Comparison of ENCODE assay signal across 12 cellular contexts in genomic region chr21:33384851-33385331, GRCh38. TPM values are rescaled to one million over a fixed set of nuclear protein-coding genes. Genes with fewer than 3 reads are reported as not detected.
A peak's percentile ranks its signal among the peaks of the same experiment; 100 is the strongest.
DNase-seq lines count a peak whose midpoint lies in the region; ATAC-seq and TF ChIP-seq lines count a peak whose summit lies in the region.
"Had no signal": no experiment of that assay in that cellular context is flagged by ENCODE, and none has a peak within 500 bp of the region (broad histone marks: within the 10 kb centered on the region; RNA-seq: fewer than 3 reads in every experiment).

No MANE protein-coding gene starts in this region.

- H2AK5ac ChIP-seq in H9 (ENCODE audit: insufficient read length, low read length), result no peak overlapping the region

- no peak overlapping the region for H2BK15ac ChIP-seq in H9 (ENCODE audit: low read depth, low read length)

- ATAC-seq in activated CD8-positive, alpha-beta memory T cell treated with anti-CD3 and anti-CD28 coated beads, Interleukin-2, amount 10 ng/mL, durations not matched to agents 7 days and 5 days, result peak; percentile 40
- peak; percentile 59 for ATAC-seq in activated CD8-positive, alpha-beta T cell treated with anti-CD3 and anti-CD28 coated beads, Interleukin-2, amount 10 ng/mL, durations not matched to agents 7 days and 5 days
- no peak for ATAC-seq in gastrocnemius medialis
- no peak for ATAC-seq in HG02840 (IDR thresholded peaks at IDR 0.05; ENCODE audit: low FRiP score, unreplicated experiment)

- H3K79me1 ChIP-seq in H9 (ENCODE audit: insufficient read depth, low read depth, low read length, poor library complexity, severe bottlenecking), result no peaks in the 10 kb centered on the region

- in situ Hi-C loops in gastrocnemius medialis (cut with MboI; ENCODE audit: low sequenced_read_pairs in 4 of 4), result no loop called here

- peak; percentile 61 for DNase-seq in activated CD8-positive, alpha-beta memory T cell treated with anti-CD3 and anti-CD28 coated beads, Interleukin-2, amount 10 ng/mL, durations not matched to agents 7 days and 5 days
- no peak for DNase-seq in activated CD8-positive, alpha-beta memory T cell treated with anti-CD3 and anti-CD28 coated beads, Interleukin-2, amount 50 U/mL, for 4 hours
- DNase-seq in activated CD8-positive, alpha-beta T cell treated with anti-CD3 and anti-CD28 coated beads, Interleukin-2, amount 10 ng/mL, durations not matched to agents 7 days and 5 days, result peak; percentile 63
- DNase-seq in glomerular visceral epithelial cell (ENCODE audit: extremely low spot score) (peak; percentile 89), gastrocnemius medialis (no peak), H9 (no peak)
- DNase-seq: dorsolateral prefrontal cortex; HCEC 1CT; NCI-H526 treated with DMSO at 0.1 percent for 48 hours; stimulated activated CD4-positive, alpha-beta T cell treated with anti-CD3 and anti-CD28 coated beads, Interleukin-12 subunit alpha, Interleukin-12 subunit beta, amount 100 ng/mL, for 4 hours had no signal

- no peaks in the 10 kb centered on the region for H3K36me3 Mint-ChIP-seq in activated CD8-positive, alpha-beta memory T cell treated with anti-CD3 and anti-CD28 coated beads, Interleukin-2, amount 10 ng/mL, durations not matched to agents 7 days and 5 days
- no peaks in the 10 kb centered on the region for H3K36me3 Mint-ChIP-seq in activated CD8-positive, alpha-beta T cell treated with anti-CD3 and anti-CD28 coated beads, Interleukin-2, amount 10 ng/mL, durations not matched to agents 7 days and 5 days (ENCODE audit: low read depth)
- H3K36me3 Mint-ChIP-seq in stimulated activated naive CD8-positive, alpha-beta T cell treated with anti-CD3 and anti-CD28 coated beads, Interleukin-15, Interleukin-2, amounts not matched to agents 100 ng/mL and 50 ng/mL, for 24 hours (ENCODE audit: low read depth), result no peaks in the 10 kb centered on the region
- no peaks in the 10 kb centered on the region for H3K36me3 Mint-ChIP-seq in H9 (ENCODE audit: insufficient read depth in 1 of 3, low read depth in 3 of 3)

- H2AFZ ChIP-seq in H9 (ENCODE audit: low read length), result no peak overlapping the region

- TF ChIP-seq POLR2A in gastrocnemius medialis (IDR thresholded peaks at IDR 0.05), result no peak

- H3K9ac ChIP-seq in H9 (ENCODE audit: extremely low read depth, insufficient read length, low read length), result no peak overlapping the region

- no peak overlapping the region for H3K27ac Mint-ChIP-seq in activated CD8-positive, alpha-beta memory T cell treated with anti-CD3 and anti-CD28 coated beads, Interleukin-2, amount 10 ng/mL, durations not matched to agents 7 days and 5 days
- peak overlapping the region; percentile 69 for H3K27ac Mint-ChIP-seq in activated CD8-positive, alpha-beta T cell treated with anti-CD3 and anti-CD28 coated beads, Interleukin-2, amount 10 ng/mL, durations not matched to agents 7 days and 5 days
- peak overlapping the region; percentile 77 for H3K27ac Mint-ChIP-seq in stimulated activated naive CD8-positive, alpha-beta T cell treated with anti-CD3 and anti-CD28 coated beads, Interleukin-15, Interleukin-2, amounts not matched to agents 100 ng/mL and 50 ng/mL, for 24 hours
- H3K27ac Mint-ChIP-seq in H9, result no peak overlapping the region

- H3K27ac ChIP-seq in gastrocnemius medialis (no peak overlapping the region), H9 (ENCODE audit: insufficient read length, low read depth, low read length) (no peak overlapping the region)
- H3K27ac ChIP-seq: dorsolateral prefrontal cortex had no signal

- no peak overlapping the region for H4K8ac ChIP-seq in H9 (replicated peaks; ENCODE audit: insufficient read length, low read depth, low read length)

- no CpG with 5 or more reads among the region's 16 CpGs for WGBS in H9 (ENCODE audit: extremely low coverage, insufficient read length, low lambda C conversion rate)

- H3K9me3 ChIP-seq in gastrocnemius medialis (no peaks in the 10 kb centered on the region), H9 (ENCODE audit: control insufficient read depth, low read depth, low read length) (no peaks in the 10 kb centered on the region)

- no peaks in the 10 kb centered on the region for H3K79me2 ChIP-seq in H9 (ENCODE audit: insufficient read depth, low read length)

- peaks cover 86% of the 10 kb centered on the region for H3K27me3 Mint-ChIP-seq in activated CD8-positive, alpha-beta memory T cell treated with anti-CD3 and anti-CD28 coated beads, Interleukin-2, amount 10 ng/mL, durations not matched to agents 7 days and 5 days
- peaks cover 28% of the 10 kb centered on the region for H3K27me3 Mint-ChIP-seq in activated CD8-positive, alpha-beta T cell treated with anti-CD3 and anti-CD28 coated beads, Interleukin-2, amount 10 ng/mL, durations not matched to agents 7 days and 5 days (ENCODE audit: low read depth)
- H3K27me3 Mint-ChIP-seq in stimulated activated naive CD8-positive, alpha-beta T cell treated with anti-CD3 and anti-CD28 coated beads, Interleukin-15, Interleukin-2, amounts not matched to agents 100 ng/mL and 50 ng/mL, for 24 hours, result peaks cover 22% of the 10 kb centered on the region
- peaks cover 2% of the 10 kb centered on the region; the same call in 1 of the 2 replicates for H3K27me3 Mint-ChIP-seq in H9 (ENCODE audit: low read depth)

- no peak overlapping the region for H2BK120ac ChIP-seq in H9 (ENCODE audit: low read depth, low read length, poor library complexity, severe bottlenecking)

- no peaks in the 10 kb centered on the region for H4K20me1 ChIP-seq in H9 (ENCODE audit: control insufficient read depth, insufficient read depth, insufficient read length)

- H3K4me3 ChIP-seq in gastrocnemius medialis, result no peak overlapping the region
- H3K4me3 ChIP-seq: dorsolateral prefrontal cortex had no signal

- H3K56ac ChIP-seq in H9 (ENCODE audit: insufficient read length, low read depth, low read length), result no peak overlapping the region

- POLR2A ChIA-PET in activated CD8-positive, alpha-beta T cell treated with anti-CD3 and anti-CD28 coated beads, Interleukin-2, amount 10 ng/mL, durations not matched to agents 7 days and 5 days (lab: Charles Lee), result interaction anchor here (0.6 to 1.5 kb wide), 6 partner anchors 9 to 158 kb away, joined by 3 to 5 read pairs (median 4); partner anchors contain the start of genes IFNAR1, IL10RB and SON

- no peak overlapping the region for H4K5ac ChIP-seq in H9 (ENCODE audit: insufficient read length, low read depth, low read length)

- H2BK12ac ChIP-seq in H9 (ENCODE audit: insufficient read length, low read depth, low read length), result no peak overlapping the region

- H3K27me3 ChIP-seq in gastrocnemius medialis (no peaks in the 10 kb centered on the region), H9 (ENCODE audit: insufficient read depth, low read length) (no peaks in the 10 kb centered on the region)
- H3K27me3 ChIP-seq: dorsolateral prefrontal cortex had no signal

- H3K23ac ChIP-seq in H9 (ENCODE audit: insufficient read length, low read depth, low read length), result no peak overlapping the region

- H4K91ac ChIP-seq in H9 (ENCODE audit: insufficient read length, low read depth, low read length), result no peak overlapping the region

- peaks cover 52% of the 10 kb centered on the region for H3K4me1 Mint-ChIP-seq in activated CD8-positive, alpha-beta memory T cell treated with anti-CD3 and anti-CD28 coated beads, Interleukin-2, amount 10 ng/mL, durations not matched to agents 7 days and 5 days
- H3K4me1 Mint-ChIP-seq in activated CD8-positive, alpha-beta T cell treated with anti-CD3 and anti-CD28 coated beads, Interleukin-2, amount 10 ng/mL, durations not matched to agents 7 days and 5 days (ENCODE audit: low read depth), result peaks cover 61% of the 10 kb centered on the region
- peaks cover 64% of the 10 kb centered on the region for H3K4me1 Mint-ChIP-seq in stimulated activated naive CD8-positive, alpha-beta T cell treated with anti-CD3 and anti-CD28 coated beads, Interleukin-15, Interleukin-2, amounts not matched to agents 100 ng/mL and 50 ng/mL, for 24 hours (ENCODE audit: low read depth)
- peaks cover 2 to 7% of the 10 kb centered on the region in 2 experiments; a peak in 2 of 4 replicates for H3K4me1 Mint-ChIP-seq in H9

- H3K23me2 ChIP-seq in H9 (ENCODE audit: insufficient read length, low read depth, low read length, poor library complexity, severe bottlenecking), result no peaks in the 10 kb centered on the region

- no peak overlapping the region for H3K4ac ChIP-seq in H9 (ENCODE audit: low read depth, low read length)

- intact Hi-C loops in gastrocnemius medialis (cut with DNase I; ENCODE audit: low total_unique reads), result loop anchor here (10.0 kb wide), 1 partner anchor 50 kb away; no protein-coding TSS in a partner anchor

- H2BK20ac ChIP-seq in H9 (ENCODE audit: low read depth, low read length, poor library complexity, severe bottlenecking), result no peak overlapping the region

- no peaks in the 10 kb centered on the region for H3K9me3 Mint-ChIP-seq in activated CD8-positive, alpha-beta memory T cell treated with anti-CD3 and anti-CD28 coated beads, Interleukin-2, amount 10 ng/mL, durations not matched to agents 7 days and 5 days (ENCODE audit: low read depth)
- no peaks in the 10 kb centered on the region for H3K9me3 Mint-ChIP-seq in activated CD8-positive, alpha-beta T cell treated with anti-CD3 and anti-CD28 coated beads, Interleukin-2, amount 10 ng/mL, durations not matched to agents 7 days and 5 days (ENCODE audit: insufficient read depth)
- no peaks in the 10 kb centered on the region for H3K9me3 Mint-ChIP-seq in stimulated activated naive CD8-positive, alpha-beta T cell treated with anti-CD3 and anti-CD28 coated beads, Interleukin-15, Interleukin-2, amounts not matched to agents 100 ng/mL and 50 ng/mL, for 24 hours
- H3K9me3 Mint-ChIP-seq in H9, result no peaks in the 10 kb centered on the region; a peak in 1 of 5 replicates

- no peak overlapping the region for H3T11ph ChIP-seq in H9 (ENCODE audit: low read length)

- no peak for TF ChIP-seq CTCF in gastrocnemius medialis (IDR thresholded peaks at IDR 0.05 in 4 of 5, conservative IDR thresholded peaks at IDR 0.05 in 1 of 5)
- no peak for TF ChIP-seq CTCF in H9 (conservative IDR thresholded peaks at IDR 0.05)

- H3K4me1 ChIP-seq in gastrocnemius medialis, result peaks cover 9 to 16% of the 10 kb centered on the region in 2 donors
- H3K4me1 ChIP-seq in H9 (ENCODE audit: insufficient read depth, low read length), result no peaks in the 10 kb centered on the region; the same call in 1 of the 2 replicates

- H3K4me3 Mint-ChIP-seq in activated CD8-positive, alpha-beta memory T cell treated with anti-CD3 and anti-CD28 coated beads, Interleukin-2, amount 10 ng/mL, durations not matched to agents 7 days and 5 days, result peak overlapping the region; percentile 28
- peak overlapping the region; percentile 55 for H3K4me3 Mint-ChIP-seq in activated CD8-positive, alpha-beta T cell treated with anti-CD3 and anti-CD28 coated beads, Interleukin-2, amount 10 ng/mL, durations not matched to agents 7 days and 5 days
- peak overlapping the region; percentile 30 for H3K4me3 Mint-ChIP-seq in stimulated activated naive CD8-positive, alpha-beta T cell treated with anti-CD3 and anti-CD28 coated beads, Interleukin-15, Interleukin-2, amounts not matched to agents 100 ng/mL and 50 ng/mL, for 24 hours
- H3K4me3 Mint-ChIP-seq in H9, result no peak overlapping the region

- no peak overlapping the region for H2BK5ac ChIP-seq in H9 (ENCODE audit: insufficient read length, low read length)

- no peak overlapping the region for H3K14ac ChIP-seq in H9 (ENCODE audit: insufficient read depth, low read length)

- no peak overlapping the region for H3K18ac ChIP-seq in H9 (ENCODE audit: insufficient read length, low read depth, low read length)

- no peaks in the 10 kb centered on the region for H3K36me3 ChIP-seq in gastrocnemius medialis

- no peak overlapping the region for H3K4me2 ChIP-seq in H9 (ENCODE audit: insufficient read depth, insufficient read length, low read length)

- CTCF ChIA-PET in activated CD8-positive, alpha-beta memory T cell treated with anti-CD3 and anti-CD28 coated beads, Interleukin-2, amount 10 ng/mL, durations not matched to agents 7 days and 5 days (lab: Charles Lee), result interaction anchor here (0.8 to 2.1 kb wide), 13 partner anchors 11 to 188 kb away, joined by 3 to 11 read pairs (median 4); partner anchors contain the start of genes IFNAR1 and TMEM50B
- CTCF ChIA-PET in activated CD8-positive, alpha-beta T cell treated with anti-CD3 and anti-CD28 coated beads, Interleukin-2, amount 10 ng/mL, durations not matched to agents 7 days and 5 days (lab: Charles Lee), result interaction anchor here (0.9 to 3.5 kb wide), 7 partner anchors 9 to 188 kb away, joined by 3 to 36 read pairs (median 6); partner anchors contain the start of gene IFNAR1

RNA-seq across cellular contexts. Expression of gene IFNGR2, which starts 18.3 kb away (rescaled TPM):
- under 1 TPM; 0.30 to 0.96 TPM for total RNA-seq in activated CD8-positive, alpha-beta memory T cell treated with anti-CD3 and anti-CD28 coated beads, Interleukin-2, amount 10 ng/mL, durations not matched to agents 7 days and 5 days
- 1 to 10 TPM; 6.5 to 8.2 TPM for total RNA-seq in activated CD8-positive, alpha-beta T cell treated with anti-CD3 and anti-CD28 coated beads, Interleukin-2, amount 10 ng/mL, durations not matched to agents 7 days and 5 days
- total RNA-seq in gastrocnemius medialis (10 to 100 TPM; 13.9 to 27.6 (median 24.2) TPM), H9 (2021) (44.1 and 46.1 TPM in 2 replicates)

Comparison
In these comparisons a context has a peak if more than half of its experiments do, and no peak if none do; other contexts are left out.
1. DNase-seq: peak in activated CD8-positive, alpha-beta memory T cell treated with anti-CD3 and anti-CD28 coated beads, Interleukin-2, amount 10 ng/mL, durations not matched to agents 7 days and 5 days (single experiment), activated CD8-positive, alpha-beta T cell treated with anti-CD3 and anti-CD28 coated beads, Interleukin-2, amount 10 ng/mL, durations not matched to agents 7 days and 5 days (single experiment) and glomerular visceral epithelial cell (single experiment); none in activated CD8-positive, alpha-beta memory T cell treated with anti-CD3 and anti-CD28 coated beads, Interleukin-2, amount 50 U/mL, for 4 hours (single experiment), gastrocnemius medialis (0 of 2) and H9 (single experiment).
2. ATAC-seq: peak in activated CD8-positive, alpha-beta memory T cell treated with anti-CD3 and anti-CD28 coated beads, Interleukin-2, amount 10 ng/mL, durations not matched to agents 7 days and 5 days (single experiment) and activated CD8-positive, alpha-beta T cell treated with anti-CD3 and anti-CD28 coated beads, Interleukin-2, amount 10 ng/mL, durations not matched to agents 7 days and 5 days (single experiment); none in gastrocnemius medialis (0 of 2) and HG02840 (single experiment).
3. H3K27ac Mint-ChIP-seq: peak in activated CD8-positive, alpha-beta T cell treated with anti-CD3 and anti-CD28 coated beads, Interleukin-2, amount 10 ng/mL, durations not matched to agents 7 days and 5 days (single experiment) and stimulated activated naive CD8-positive, alpha-beta T cell treated with anti-CD3 and anti-CD28 coated beads, Interleukin-15, Interleukin-2, amounts not matched to agents 100 ng/mL and 50 ng/mL, for 24 hours (single experiment); none in activated CD8-positive, alpha-beta memory T cell treated with anti-CD3 and anti-CD28 coated beads, Interleukin-2, amount 10 ng/mL, durations not matched to agents 7 days and 5 days (single experiment) and H9 (0 of 3).
4. H3K4me3 Mint-ChIP-seq: peak in activated CD8-positive, alpha-beta memory T cell treated with anti-CD3 and anti-CD28 coated beads, Interleukin-2, amount 10 ng/mL, durations not matched to agents 7 days and 5 days (single experiment), activated CD8-positive, alpha-beta T cell treated with anti-CD3 and anti-CD28 coated beads, Interleukin-2, amount 10 ng/mL, durations not matched to agents 7 days and 5 days (single experiment) and stimulated activated naive CD8-positive, alpha-beta T cell treated with anti-CD3 and anti-CD28 coated beads, Interleukin-15, Interleukin-2, amounts not matched to agents 100 ng/mL and 50 ng/mL, for 24 hours (single experiment); none in H9 (0 of 2).